Comparison of ENCODE assay signal across 15 cellular contexts in genomic region chr12:5807538-5808219, GRCh38.
"Had no signal": no experiment of that assay in that cellular context is flagged by ENCODE, and none has a peak within 500 bp of the region (broad histone marks: within the 10 kb centered on the region; RNA-seq: fewer than 3 reads in every experiment).

No MANE protein-coding gene starts in this region.

- ATAC-seq: activated CD4-positive, CD25-positive, alpha-beta regulatory T cell treated with anti-CD3 and anti-CD28 coated beads, Interleukin-2, amount 50 U/mL, for 24 hours; stimulated activated effector memory CD8-positive, alpha-beta T cell treated with anti-CD3 and anti-CD28 coated beads, Interleukin-12 subunit alpha, Interleukin-12 subunit beta, amount 100 ng/mL, for 72 hours; upper lobe of right lung had no signal

- H3K4me1 ChIP-seq: esophagus muscularis mucosa, sigmoid colon, upper lobe of right lung had no signal

- H3K9me3 ChIP-seq: esophagus muscularis mucosa, ovary, sigmoid colon, thoracic aorta, upper lobe of right lung had no signal

- H3K4me3 ChIP-seq: coronary artery, esophagus muscularis mucosa, ovary, sigmoid colon, thoracic aorta, upper lobe of right lung had no signal

- H3K27ac ChIP-seq: coronary artery, esophagus muscularis mucosa, ovary, sigmoid colon, thoracic aorta, upper lobe of right lung had no signal

- H3K27me3 ChIP-seq: ovary had no signal

- H3K36me3 ChIP-seq: ovary, sigmoid colon, thoracic aorta, upper lobe of right lung had no signal

- DNase-seq: activated CD4-positive, alpha-beta T cell treated with anti-CD3 and anti-CD28 coated beads, Interleukin-2, amount 50 U/mL, for 1 hour; activated CD8-positive, alpha-beta memory T cell treated with anti-CD3 and anti-CD28 coated beads for 24 hours; activated naive CD8-positive, alpha-beta T cell treated with anti-CD3 and anti-CD28 coated beads for 36 hours; amygdala; hypothalamus; kidney glomerular epithelial cell; ovary; sigmoid colon; T-helper 9 cell; upper lobe of right lung had no signal
